1 cellular context compared by ENCODE assay signal in the genomic region with DNA sequence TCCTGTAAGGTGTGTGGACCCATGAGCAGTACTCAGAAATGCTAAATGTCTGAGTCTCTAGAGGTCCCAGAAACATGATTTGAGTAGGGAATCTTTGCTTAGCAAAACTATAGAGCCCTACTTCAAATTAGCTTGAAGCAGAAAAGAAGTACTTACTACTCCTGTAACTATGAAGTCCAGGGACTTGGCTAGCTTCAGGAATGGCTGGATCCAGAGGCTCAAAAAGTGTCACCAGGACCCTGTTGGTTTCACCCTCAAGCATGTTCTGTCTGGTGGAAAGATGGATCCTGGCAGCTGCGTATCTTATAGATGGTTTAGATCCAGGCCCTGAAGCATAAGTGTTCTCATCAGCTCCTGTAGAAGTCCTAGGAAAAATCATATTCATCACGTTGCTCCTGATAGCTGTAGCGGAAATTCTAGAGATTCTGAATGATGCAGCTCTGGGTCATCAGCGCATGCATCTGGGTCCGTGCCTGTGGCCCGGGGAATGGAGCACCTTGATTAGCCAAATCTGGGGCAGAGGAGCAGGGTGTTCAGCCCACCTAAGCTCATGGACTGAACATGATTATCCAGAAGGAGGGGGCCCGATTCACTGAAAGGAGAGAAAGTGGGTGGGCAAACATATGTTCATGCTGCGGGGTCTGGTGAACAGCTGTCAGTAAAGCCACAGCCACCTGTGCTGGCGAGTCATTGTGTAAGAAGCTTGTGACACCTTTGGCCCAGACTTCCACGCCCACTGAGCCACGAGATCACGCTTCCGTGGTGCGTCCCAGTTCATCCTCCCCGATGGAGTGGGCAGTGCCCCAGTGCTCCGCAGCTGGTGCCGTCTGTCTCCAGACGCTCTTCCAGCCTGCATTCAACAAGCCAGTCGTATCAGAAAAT.
TF ChIP-seq lines count a peak whose summit lies in the region.

No MANE protein-coding gene starts in this region.

TF ChIP-seq in HepG2, 621 proteins besides CTCF, POLR2A, EP300 and RAD21 (continues in another document):
- TF ChIP-seq ZNF615 (CRISPR knock-in tag; IDR thresholded peaks at IDR 0.05; ENCODE audit: borderline replicate concordance), result no peak
- no peak for TF ChIP-seq ZNF780A (CRISPR knock-in tag; IDR thresholded peaks at IDR 0.05)
- no peak for TF ChIP-seq HMG20A (CRISPR knock-in tag; IDR thresholded peaks at IDR 0.05; ENCODE audit: borderline replicate concordance)
- no peak for TF ChIP-seq SAP130 (CRISPR knock-in tag; IDR thresholded peaks at IDR 0.05; ENCODE audit: low read depth)
- TF ChIP-seq ETV5 (CRISPR knock-in tag; IDR thresholded peaks at IDR 0.05; ENCODE audit: borderline replicate concordance), result no peak
- TF ChIP-seq, protein P1, sequence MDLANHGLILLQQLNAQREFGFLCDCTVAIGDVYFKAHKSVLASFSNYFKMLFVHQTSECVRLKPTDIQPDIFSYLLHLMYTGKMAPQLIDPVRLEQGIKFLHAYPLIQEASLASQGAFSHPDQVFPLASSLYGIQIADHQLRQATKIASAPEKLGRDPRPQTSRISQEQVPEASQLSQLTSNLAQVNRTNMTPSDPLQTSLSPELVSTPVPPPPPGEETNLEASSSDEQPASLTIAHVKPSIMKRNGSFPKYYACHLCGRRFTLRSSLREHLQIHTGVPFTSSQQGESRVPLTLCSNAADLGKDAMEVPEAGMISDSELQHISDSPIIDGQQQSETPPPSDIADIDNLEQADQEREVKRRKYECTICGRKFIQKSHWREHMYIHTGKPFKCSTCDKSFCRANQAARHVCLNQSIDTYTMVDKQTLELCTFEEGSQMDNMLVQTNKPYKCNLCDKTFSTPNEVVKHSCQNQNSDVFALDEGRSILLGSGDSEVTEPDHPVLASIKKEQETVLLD (CRISPR knock-in tag; IDR thresholded peaks at IDR 0.05; ENCODE audit: low read depth), result no peak
- TF ChIP-seq ZSCAN21 (CRISPR knock-in tag; IDR thresholded peaks at IDR 0.05; ENCODE audit: borderline replicate concordance), result no peak
- no peak for TF ChIP-seq ZNF775 (CRISPR knock-in tag; IDR thresholded peaks at IDR 0.05; ENCODE audit: borderline replicate concordance)
- TF ChIP-seq KDM1A (CRISPR knock-in tag; IDR thresholded peaks at IDR 0.05), result no peak
- TF ChIP-seq, protein P2, sequence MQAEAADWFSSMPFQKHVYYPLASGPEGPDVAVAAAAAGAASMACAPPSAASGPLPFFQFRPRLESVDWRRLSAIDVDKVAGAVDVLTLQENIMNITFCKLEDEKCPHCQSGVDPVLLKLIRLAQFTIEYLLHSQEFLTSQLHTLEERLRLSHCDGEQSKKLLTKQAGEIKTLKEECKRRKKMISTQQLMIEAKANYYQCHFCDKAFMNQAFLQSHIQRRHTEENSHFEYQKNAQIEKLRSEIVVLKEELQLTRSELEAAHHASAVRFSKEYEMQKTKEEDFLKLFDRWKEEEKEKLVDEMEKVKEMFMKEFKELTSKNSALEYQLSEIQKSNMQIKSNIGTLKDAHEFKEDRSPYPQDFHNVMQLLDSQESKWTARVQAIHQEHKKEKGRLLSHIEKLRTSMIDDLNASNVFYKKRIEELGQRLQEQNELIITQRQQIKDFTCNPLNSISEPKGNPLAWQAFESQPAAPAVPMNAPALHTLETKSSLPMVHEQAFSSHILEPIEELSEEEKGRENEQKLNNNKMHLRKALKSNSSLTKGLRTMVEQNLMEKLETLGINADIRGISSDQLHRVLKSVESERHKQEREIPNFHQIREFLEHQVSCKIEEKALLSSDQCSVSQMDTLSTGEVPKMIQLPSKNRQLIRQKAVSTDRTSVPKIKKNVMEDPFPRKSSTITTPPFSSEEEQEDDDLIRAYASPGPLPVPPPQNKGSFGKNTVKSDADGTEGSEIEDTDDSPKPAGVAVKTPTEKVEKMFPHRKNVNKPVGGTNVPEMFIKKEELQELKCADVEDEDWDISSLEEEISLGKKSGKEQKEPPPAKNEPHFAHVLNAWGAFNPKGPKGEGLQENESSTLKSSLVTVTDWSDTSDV (CRISPR knock-in tag; IDR thresholded peaks at IDR 0.05), result no peak
- TF ChIP-seq ZFP82 (CRISPR knock-in tag; IDR thresholded peaks at IDR 0.05; ENCODE audit: borderline replicate concordance), result peak; percentile 16; the same call in 1 of the 2 replicates
- 0 out of 2 replicates have a peak, but pooled peaks have one; percentile 1 for TF ChIP-seq MAZ (IDR thresholded peaks at IDR 0.05; ENCODE audit: borderline replicate concordance, low read depth, low read length)
- TF ChIP-seq MAZ (CRISPR knock-in tag; IDR thresholded peaks at IDR 0.05; ENCODE audit: low read depth), result no peak
- TF ChIP-seq, protein P3, sequence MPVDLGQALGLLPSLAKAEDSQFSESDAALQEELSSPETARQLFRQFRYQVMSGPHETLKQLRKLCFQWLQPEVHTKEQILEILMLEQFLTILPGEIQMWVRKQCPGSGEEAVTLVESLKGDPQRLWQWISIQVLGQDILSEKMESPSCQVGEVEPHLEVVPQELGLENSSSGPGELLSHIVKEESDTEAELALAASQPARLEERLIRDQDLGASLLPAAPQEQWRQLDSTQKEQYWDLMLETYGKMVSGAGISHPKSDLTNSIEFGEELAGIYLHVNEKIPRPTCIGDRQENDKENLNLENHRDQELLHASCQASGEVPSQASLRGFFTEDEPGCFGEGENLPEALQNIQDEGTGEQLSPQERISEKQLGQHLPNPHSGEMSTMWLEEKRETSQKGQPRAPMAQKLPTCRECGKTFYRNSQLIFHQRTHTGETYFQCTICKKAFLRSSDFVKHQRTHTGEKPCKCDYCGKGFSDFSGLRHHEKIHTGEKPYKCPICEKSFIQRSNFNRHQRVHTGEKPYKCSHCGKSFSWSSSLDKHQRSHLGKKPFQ (CRISPR knock-in tag; IDR thresholded peaks at IDR 0.05; ENCODE audit: insufficient replicate concordance), result no peak
- no peak for TF ChIP-seq SOX5 (CRISPR knock-in tag; IDR thresholded peaks at IDR 0.05; ENCODE audit: borderline replicate concordance)
- TF ChIP-seq NRL (CRISPR knock-in tag; IDR thresholded peaks at IDR 0.05; ENCODE audit: borderline replicate concordance), result no peak
- no peak for TF ChIP-seq ZFP36 (IDR thresholded peaks at IDR 0.05; ENCODE audit: borderline replicate concordance, low read depth, low read length, partially characterized antibody)
- no peak for TF ChIP-seq ZNF296 (CRISPR knock-in tag; conservative IDR thresholded peaks at IDR 0.05)
- TF ChIP-seq ZNF30 (CRISPR knock-in tag; IDR thresholded peaks at IDR 0.05), result no peak
- TF ChIP-seq ZKSCAN5 (CRISPR knock-in tag; IDR thresholded peaks at IDR 0.05), result no peak
- TF ChIP-seq ZNF350 (CRISPR knock-in tag; IDR thresholded peaks at IDR 0.05; ENCODE audit: borderline replicate concordance, low read depth), result no peak; the same call in 1 of the 2 replicates
- TF ChIP-seq, protein P4, sequence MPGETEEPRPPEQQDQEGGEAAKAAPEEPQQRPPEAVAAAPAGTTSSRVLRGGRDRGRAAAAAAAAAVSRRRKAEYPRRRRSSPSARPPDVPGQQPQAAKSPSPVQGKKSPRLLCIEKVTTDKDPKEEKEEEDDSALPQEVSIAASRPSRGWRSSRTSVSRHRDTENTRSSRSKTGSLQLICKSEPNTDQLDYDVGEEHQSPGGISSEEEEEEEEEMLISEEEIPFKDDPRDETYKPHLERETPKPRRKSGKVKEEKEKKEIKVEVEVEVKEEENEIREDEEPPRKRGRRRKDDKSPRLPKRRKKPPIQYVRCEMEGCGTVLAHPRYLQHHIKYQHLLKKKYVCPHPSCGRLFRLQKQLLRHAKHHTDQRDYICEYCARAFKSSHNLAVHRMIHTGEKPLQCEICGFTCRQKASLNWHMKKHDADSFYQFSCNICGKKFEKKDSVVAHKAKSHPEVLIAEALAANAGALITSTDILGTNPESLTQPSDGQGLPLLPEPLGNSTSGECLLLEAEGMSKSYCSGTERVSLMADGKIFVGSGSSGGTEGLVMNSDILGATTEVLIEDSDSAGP (CRISPR knock-in tag; IDR thresholded peaks at IDR 0.05; ENCODE audit: borderline replicate concordance), result 0 out of 2 replicates have a peak, but pooled peaks have one; percentile 38
- TF ChIP-seq ZNF772 (CRISPR knock-in tag; IDR thresholded peaks at IDR 0.05), result no peak
- no peak for TF ChIP-seq KLF12 (CRISPR knock-in tag; IDR thresholded peaks at IDR 0.05; ENCODE audit: borderline replicate concordance)
- TF ChIP-seq MIXL1 (CRISPR knock-in tag; IDR thresholded peaks at IDR 0.05), result no peak
- no peak for TF ChIP-seq ATAD3A (CRISPR knock-in tag; IDR thresholded peaks at IDR 0.05)
- TF ChIP-seq ZNF816 (CRISPR knock-in tag; IDR thresholded peaks at IDR 0.05; ENCODE audit: borderline replicate concordance), result 0 out of 2 replicates have a peak, but pooled peaks have one; percentile 16
- no peak for TF ChIP-seq TCF7 (IDR thresholded peaks at IDR 0.05; ENCODE audit: low read depth)
- TF ChIP-seq, protein P5, sequence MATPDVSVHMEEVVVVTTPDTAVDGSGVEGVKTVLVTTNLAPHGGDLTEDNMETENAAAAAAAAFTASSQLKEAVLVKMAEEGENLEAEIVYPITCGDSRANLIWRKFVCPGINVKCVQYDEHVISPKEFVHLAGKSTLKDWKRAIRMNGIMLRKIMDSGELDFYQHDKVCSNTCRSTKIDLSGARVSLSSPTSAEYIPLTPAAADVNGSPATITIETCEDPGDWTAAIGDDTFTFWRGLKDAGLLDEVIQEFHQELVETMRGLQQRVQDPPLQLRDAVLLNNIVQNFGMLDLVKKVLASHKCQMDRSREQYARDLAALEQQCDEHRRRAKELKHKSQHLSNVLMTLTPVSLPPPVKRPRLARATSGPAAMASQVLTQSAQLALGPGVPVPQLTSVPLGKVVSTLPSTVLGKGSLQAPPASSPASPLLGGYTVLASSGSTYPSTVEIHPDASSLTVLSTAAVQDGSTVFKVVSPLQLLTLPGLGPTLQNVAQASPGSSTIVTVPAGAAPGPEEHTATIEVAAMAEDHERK (CRISPR knock-in tag; IDR thresholded peaks at IDR 0.05; ENCODE audit: low read depth), result no peak
- no peak for TF ChIP-seq ZNF709 (CRISPR knock-in tag; IDR thresholded peaks at IDR 0.05)
- no peak for TF ChIP-seq CHD2 (IDR thresholded peaks at IDR 0.05; ENCODE audit: low read depth, low read length)
- TF ChIP-seq, protein P6, sequence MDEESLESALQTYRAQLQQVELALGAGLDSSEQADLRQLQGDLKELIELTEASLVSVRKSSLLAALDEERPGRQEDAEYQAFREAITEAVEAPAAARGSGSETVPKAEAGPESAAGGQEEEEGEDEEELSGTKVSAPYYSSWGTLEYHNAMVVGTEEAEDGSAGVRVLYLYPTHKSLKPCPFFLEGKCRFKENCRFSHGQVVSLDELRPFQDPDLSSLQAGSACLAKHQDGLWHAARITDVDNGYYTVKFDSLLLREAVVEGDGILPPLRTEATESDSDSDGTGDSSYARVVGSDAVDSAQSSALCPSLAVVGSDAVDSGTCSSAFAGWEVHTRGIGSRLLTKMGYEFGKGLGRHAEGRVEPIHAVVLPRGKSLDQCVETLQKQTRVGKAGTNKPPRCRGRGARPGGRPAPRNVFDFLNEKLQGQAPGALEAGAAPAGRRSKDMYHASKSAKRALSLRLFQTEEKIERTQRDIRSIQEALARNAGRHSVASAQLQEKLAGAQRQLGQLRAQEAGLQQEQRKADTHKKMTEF (CRISPR knock-in tag; IDR thresholded peaks at IDR 0.05), result no peak
- TF ChIP-seq, protein P7, sequence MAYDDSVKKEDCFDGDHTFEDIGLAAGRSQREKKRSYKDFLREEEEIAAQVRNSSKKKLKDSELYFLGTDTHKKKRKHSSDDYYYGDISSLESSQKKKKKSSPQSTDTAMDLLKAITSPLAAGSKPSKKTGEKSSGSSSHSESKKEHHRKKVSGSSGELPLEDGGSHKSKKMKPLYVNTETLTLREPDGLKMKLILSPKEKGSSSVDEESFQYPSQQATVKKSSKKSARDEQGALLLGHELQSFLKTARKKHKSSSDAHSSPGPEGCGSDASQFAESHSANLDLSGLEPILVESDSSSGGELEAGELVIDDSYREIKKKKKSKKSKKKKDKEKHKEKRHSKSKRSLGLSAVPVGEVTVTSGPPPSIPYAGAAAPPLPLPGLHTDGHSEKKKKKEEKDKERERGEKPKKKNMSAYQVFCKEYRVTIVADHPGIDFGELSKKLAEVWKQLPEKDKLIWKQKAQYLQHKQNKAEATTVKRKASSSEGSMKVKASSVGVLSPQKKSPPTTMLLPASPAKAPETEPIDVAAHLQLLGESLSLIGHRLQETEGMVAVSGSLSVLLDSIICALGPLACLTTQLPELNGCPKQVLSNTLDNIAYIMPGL (CRISPR knock-in tag; IDR thresholded peaks at IDR 0.05; ENCODE audit: borderline replicate concordance in 1 of 2, low read depth in 1 of 2), result no peak
- no peak for TF ChIP-seq NFYC (CRISPR knock-in tag; IDR thresholded peaks at IDR 0.05)
- no peak for TF ChIP-seq HDAC2 (CRISPR knock-in tag; IDR thresholded peaks at IDR 0.05)
- no peak for TF ChIP-seq FOSL1 (CRISPR knock-in tag; IDR thresholded peaks at IDR 0.05; ENCODE audit: borderline replicate concordance)
- TF ChIP-seq, protein P8, sequence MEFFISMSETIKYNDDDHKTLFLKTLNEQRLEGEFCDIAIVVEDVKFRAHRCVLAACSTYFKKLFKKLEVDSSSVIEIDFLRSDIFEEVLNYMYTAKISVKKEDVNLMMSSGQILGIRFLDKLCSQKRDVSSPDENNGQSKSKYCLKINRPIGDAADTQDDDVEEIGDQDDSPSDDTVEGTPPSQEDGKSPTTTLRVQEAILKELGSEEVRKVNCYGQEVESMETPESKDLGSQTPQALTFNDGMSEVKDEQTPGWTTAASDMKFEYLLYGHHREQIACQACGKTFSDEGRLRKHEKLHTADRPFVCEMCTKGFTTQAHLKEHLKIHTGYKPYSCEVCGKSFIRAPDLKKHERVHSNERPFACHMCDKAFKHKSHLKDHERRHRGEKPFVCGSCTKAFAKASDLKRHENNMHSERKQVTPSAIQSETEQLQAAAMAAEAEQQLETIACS (CRISPR knock-in tag; IDR thresholded peaks at IDR 0.05), result no peak
- TF ChIP-seq TBL1XR1 (IDR thresholded peaks at IDR 0.05; ENCODE audit: borderline replicate concordance, low read length, partially characterized antibody), result no peak
- TF ChIP-seq ZNF501 (CRISPR knock-in tag; IDR thresholded peaks at IDR 0.05), result no peak; the same call in 1 of the 2 replicates
- no peak for TF ChIP-seq ZNF713 (CRISPR knock-in tag; IDR thresholded peaks at IDR 0.05)
- TF ChIP-seq ZNF674 (CRISPR knock-in tag; IDR thresholded peaks at IDR 0.05; ENCODE audit: low read depth), result 0 out of 2 replicates have a peak, but pooled peaks have one; percentile 21
- no peak for TF ChIP-seq GPN1 (CRISPR knock-in tag; IDR thresholded peaks at IDR 0.05; ENCODE audit: borderline replicate concordance)
- TF ChIP-seq JUND (CRISPR knock-in tag; IDR thresholded peaks at IDR 0.05), result no peak
- TF ChIP-seq ZNF317 (CRISPR knock-in tag; IDR thresholded peaks at IDR 0.05), result no peak
